Comparison of ENCODE assay signal across 11 cellular contexts in genomic region chr10:50636576-50636975, GRCh38. TPM values are rescaled to one million over a fixed set of nuclear protein-coding genes. Genes with fewer than 3 reads are reported as not detected.
DNase-seq lines count a peak whose midpoint lies in the region; ATAC-seq, FAIRE-seq and TF ChIP-seq lines count a peak whose summit lies in the region.
"Had no signal": no experiment of that assay in that cellular context is flagged by ENCODE, and none has a peak within 500 bp of the region (broad histone marks: within the 10 kb centered on the region; RNA-seq: fewer than 3 reads in every experiment).

No MANE protein-coding gene starts in this region.

- H3K9me3 Mint-ChIP-seq in activated naive CD4-positive, alpha-beta T cell treated with anti-CD3 and anti-CD28 coated beads, Interleukin-2, amount 50 U/mL, for 72 hours, result no peaks in the 10 kb centered on the region

- H3K9me3 ChIP-seq in DND-41 (ENCODE audit: insufficient read depth, low read length, severe bottlenecking) (no peaks in the 10 kb centered on the region), HepG2 (ENCODE audit: low read length) (no peaks in the 10 kb centered on the region)
- H3K9me3 ChIP-seq: esophagus squamous epithelium had no signal

- no peak for TF ChIP-seq POLR2A in HepG2 (IDR thresholded peaks at IDR 0.05; ENCODE audit: insufficient read depth in 1 of 2, low read depth in 2 of 2, low read length in 2 of 2)

- TF ChIP-seq RAD21 in HepG2 (CRISPR knock-in tag; IDR thresholded peaks at IDR 0.05), result no peak

- in situ Hi-C loops in HepG2 (cut with HindIII; ENCODE audit: extremely low pct_ligation_motif_present, low pct_unique_long_range_greater_than_20kb), result no loop called here

- intact Hi-C loops in HepG2 (cut with micrococcal nuclease; ENCODE audit: unreplicated experiment), result no loop called here

- POLR2A ChIA-PET in HepG2 (lab: Yijun Ruan, JAX), result interaction anchor here (1.2 kb wide), 1 partner anchor 12 kb away, joined by 3 read pairs; the partner anchor contains the start of gene SGMS1

- no peaks in the 10 kb centered on the region for H3K36me3 Mint-ChIP-seq in activated naive CD4-positive, alpha-beta T cell treated with anti-CD3 and anti-CD28 coated beads, Interleukin-2, amount 50 U/mL, for 72 hours

- H3K27ac ChIP-seq in DND-41 (ENCODE audit: low read length), result no peak overlapping the region
- no peak overlapping the region for H3K27ac ChIP-seq in HepG2 (ENCODE audit: extremely low read length, insufficient read depth, low read length)
- H3K27ac ChIP-seq: C4-2B, esophagus squamous epithelium, VCaP had no signal

- H3K79me2 ChIP-seq in DND-41 (ENCODE audit: insufficient read depth, low read length) (no peaks in the 10 kb centered on the region), HepG2 (ENCODE audit: insufficient read depth, low read length) (no peaks in the 10 kb centered on the region)

- H3K27me3 ChIP-seq in DND-41 (ENCODE audit: insufficient read depth, low read length, poor library complexity), result peaks cover 3% of the 10 kb centered on the region
- H3K27me3 ChIP-seq in HepG2 (ENCODE audit: control insufficient read depth in 1 of 2, insufficient read depth in 2 of 2, low read length in 2 of 2), result no peaks in the 10 kb centered on the region; a peak in 1 of 5 replicates
- H3K27me3 ChIP-seq: esophagus squamous epithelium had no signal

- no peak overlapping the region for H3K4me3 ChIP-seq in DND-41 (ENCODE audit: low read depth in 1 of 2, low read length in 2 of 2)
- H3K4me3 ChIP-seq in HepG2 (replicated peaks in 1 of 3; ENCODE audit: insufficient read depth in 1 of 3, low read depth in 2 of 3, low read length in 3 of 3), result no peak overlapping the region
- H3K4me3 ChIP-seq: esophagus squamous epithelium had no signal

- CTCF ChIA-PET in HepG2 (lab: Yijun Ruan, JAX; ENCODE audit: low intra/inter-chr PET ratio, low total read pairs), result no interaction called here

- TF ChIP-seq CTCF in DND-41 (IDR thresholded peaks at IDR 0.05; ENCODE audit: borderline replicate concordance, extremely low read depth, low read length, poor library complexity, severe bottlenecking) (no peak), HepG2 (CRISPR knock-in tag; IDR thresholded peaks at IDR 0.05) (no peak)

- DNase-seq in DND-41 (no peak), SKM-1 treated with dmso at 0.1 percent for 144 hours (lab: John Stamatoyannopoulos, UW; ENCODE audit: unreplicated experiment) (no peak), NCI-H1417 (lab: John Stamatoyannopoulos, UW) (no peak), HepG2 (ENCODE audit: low spot score) (no peak)
- DNase-seq in activated naive CD4-positive, alpha-beta T cell treated with anti-CD3 and anti-CD28 coated beads, Interleukin-2, amount 50 U/mL, for 72 hours (ENCODE audit: low spot score in 2 of 2), result peak in 1 of 2 donors; percentile 38
- DNase-seq: esophagus squamous epithelium had no signal

- WGBS in HepG2 (ENCODE audit: low lambda C conversion rate), result 23% methylated on average over 3 of the region's 3 CpGs

- H4K20me1 ChIP-seq in DND-41 (ENCODE audit: insufficient read depth, low read length) (no peaks in the 10 kb centered on the region), HepG2 (ENCODE audit: insufficient read depth, low read length) (no peaks in the 10 kb centered on the region)

- H3K9ac ChIP-seq in DND-41 (ENCODE audit: low read depth, low read length), result no peak overlapping the region
- no peak overlapping the region for H3K9ac ChIP-seq in HepG2 (ENCODE audit: insufficient read depth, low read depth, low read length)

- H2AFZ ChIP-seq in DND-41 (ENCODE audit: low read depth, low read length), result no peak overlapping the region
- no peak overlapping the region for H2AFZ ChIP-seq in HepG2 (ENCODE audit: low read length)

- peak; percentile 44; the same call in 1 of the 3 replicates for ATAC-seq in DND-41 (ENCODE audit: insufficient read depth, low read depth)
- ATAC-seq in GM19452 (IDR thresholded peaks at IDR 0.05; ENCODE audit: unreplicated experiment), result peak; percentile 39
- peak; percentile 49 for ATAC-seq in HG03354 (IDR thresholded peaks at IDR 0.05; ENCODE audit: poor library complexity, severe bottlenecking, unreplicated experiment)
- peak; percentile 96 for ATAC-seq in activated naive CD4-positive, alpha-beta T cell treated with anti-CD3 and anti-CD28 coated beads, Interleukin-2, amount 50 U/mL, for 72 hours
- no peak for ATAC-seq in HepG2
- ATAC-seq in GM21786 (IDR thresholded peaks at IDR 0.05; ENCODE audit: unreplicated experiment), result no peak

- TF ChIP-seq EP300 in HepG2 (IDR thresholded peaks at IDR 0.05; ENCODE audit: low read depth in 2 of 2, low read length in 2 of 2), result no peak
- TF ChIP-seq EP300 in HepG2 (CRISPR knock-in tag; IDR thresholded peaks at IDR 0.05; ENCODE audit: borderline replicate concordance), result no peak

- no peak overlapping the region for H3K4me2 ChIP-seq in DND-41 (ENCODE audit: insufficient read depth, low read length)
- H3K4me2 ChIP-seq in HepG2 (ENCODE audit: low read depth, low read length), result no peak overlapping the region

- FAIRE-seq in HepG2 (lab: Jason Lieb, UNC), result no peak

- peak overlapping the region in 1 of 2 donors; percentile 38 for H3K27ac Mint-ChIP-seq in activated naive CD4-positive, alpha-beta T cell treated with anti-CD3 and anti-CD28 coated beads, Interleukin-2, amount 50 U/mL, for 72 hours

- BruUV-seq in HepG2 (replicated peaks; lab: Mats Ljungman, UMichigan), result no TSS peak

- H3K36me3 ChIP-seq in DND-41 (ENCODE audit: insufficient read depth, low read length), result no peaks in the 10 kb centered on the region
- H3K36me3 ChIP-seq in HepG2 (replicated peaks in 1 of 2; ENCODE audit: control insufficient read depth in 1 of 2, insufficient read depth in 2 of 2, low read length in 2 of 2), result no peaks in the 10 kb centered on the region
- H3K36me3 ChIP-seq: esophagus squamous epithelium had no signal

- H3K4me1 ChIP-seq in DND-41 (ENCODE audit: insufficient read depth, low read length) (no peaks in the 10 kb centered on the region), HepG2 (ENCODE audit: insufficient read depth, low read length) (0 out of 2 replicates have a peak, but pooled peaks cover 7% of the 10 kb centered on the region)
- H3K4me1 ChIP-seq: esophagus squamous epithelium had no signal

TF ChIP-seq in HepG2, 621 proteins besides CTCF, POLR2A, EP300 and RAD21:
- no peak for TF ChIP-seq TIGD3 (CRISPR knock-in tag; IDR thresholded peaks at IDR 0.05; ENCODE audit: borderline replicate concordance)
- no peak for TF ChIP-seq NFRKB (IDR thresholded peaks at IDR 0.05)
TF ChIP-seq in HepG2: peak in this region for 0.

RNA-seq across cellular contexts. Expression of gene SGMS1, which starts 12.8 kb away (rescaled TPM):
- 10 to 100 TPM in 1 of 2 donors, 1 to 10 TPM in 1; 8.1 to 11.2 TPM for total RNA-seq in activated naive CD4-positive, alpha-beta T cell treated with anti-CD3 and anti-CD28 coated beads, Interleukin-2, amount 50 U/mL, for 72 hours
- 13.1 and 15.1 TPM in 2 replicates for total RNA-seq in HepG2 (2016; rRNA removed; fragmentation: Illumina TruSeq; extraction: Trizol)
- total RNA-seq in HepG2 (2016; cell fraction: cytosol; rRNA removed; fragmentation: Illumina TruSeq; extraction: Trizol; ENCODE audit: low read depth), result 38.8 and 42.6 TPM in 2 replicates
- 12.0 and 16.0 TPM in 2 replicates for total RNA-seq in HepG2 (2016; cell fraction: insoluble cytoplasmic fraction; rRNA removed; fragmentation: Illumina TruSeq; extraction: Trizol)
- total RNA-seq in HepG2 (2016; cell fraction: membrane; rRNA removed; fragmentation: Illumina TruSeq; extraction: Trizol), result 15.3 and 19.7 TPM in 2 replicates
- total RNA-seq in HepG2 (2016; cell fraction: nucleus; rRNA removed; fragmentation: Illumina TruSeq; extraction: Trizol), result 29.3 and 32.5 TPM in 2 replicates
- 6.2 and 6.5 TPM in 2 replicates for polyA plus RNA-seq in HepG2 (2011; rRNA removed)
- 4.5 and 5.3 TPM in 2 replicates for polyA plus RNA-seq in HepG2 (2011; cell fraction: cytosol; rRNA removed)
- 7.2 and 8.6 TPM in 2 replicates for polyA plus RNA-seq in HepG2 (2011; cell fraction: nucleus; rRNA removed)
- 9.9 and 11.1 TPM in 2 replicates for polyA plus RNA-seq in HepG2 (2012)
- polyA plus RNA-seq in HepG2 (2016; cell fraction: cytosol; fragmentation: Illumina TruSeq; extraction: Trizol; ENCODE audit: low read depth), result 1.4 and 1.7 TPM in 2 replicates
- polyA plus RNA-seq in HepG2 (2016; cell fraction: insoluble cytoplasmic fraction; fragmentation: Illumina TruSeq; extraction: Trizol; ENCODE audit: low read depth), result 9.2 and 10.6 TPM in 2 replicates
- 4.5 and 5.4 TPM in 2 replicates for polyA plus RNA-seq in HepG2 (2016; cell fraction: membrane; fragmentation: Illumina TruSeq; extraction: Trizol; ENCODE audit: low read depth)
- polyA plus RNA-seq in HepG2 (2016; cell fraction: nucleus; fragmentation: Illumina TruSeq; extraction: Trizol; ENCODE audit: insufficient read depth, low read depth), result 10.6 and 13.6 TPM in 2 replicates
- 8.4 and 35.9 TPM in 2 replicates for polyA minus RNA-seq in HepG2 (2011; rRNA and poly(A)+ RNA removed; ENCODE audit: low replicate concordance)
- 7.3 and 10.5 TPM in 2 replicates for polyA minus RNA-seq in HepG2 (2011; cell fraction: cytosol; rRNA and poly(A)+ RNA removed)
- 55.9 and 58.2 TPM in 2 replicates for polyA minus RNA-seq in HepG2 (2011; cell fraction: nucleus; rRNA and poly(A)+ RNA removed)

Comparison
In these comparisons a context has a peak if more than half of its experiments do, and no peak if none do; other contexts are left out.
1. ATAC-seq: peak in DND-41 (single experiment), GM19452 (single experiment), HG03354 (single experiment) and activated naive CD4-positive, alpha-beta T cell treated with anti-CD3 and anti-CD28 coated beads, Interleukin-2, amount 50 U/mL, for 72 hours (2 of 2); none in HepG2 (single experiment) and GM21786 (single experiment).